In the genomic region with DNA sequence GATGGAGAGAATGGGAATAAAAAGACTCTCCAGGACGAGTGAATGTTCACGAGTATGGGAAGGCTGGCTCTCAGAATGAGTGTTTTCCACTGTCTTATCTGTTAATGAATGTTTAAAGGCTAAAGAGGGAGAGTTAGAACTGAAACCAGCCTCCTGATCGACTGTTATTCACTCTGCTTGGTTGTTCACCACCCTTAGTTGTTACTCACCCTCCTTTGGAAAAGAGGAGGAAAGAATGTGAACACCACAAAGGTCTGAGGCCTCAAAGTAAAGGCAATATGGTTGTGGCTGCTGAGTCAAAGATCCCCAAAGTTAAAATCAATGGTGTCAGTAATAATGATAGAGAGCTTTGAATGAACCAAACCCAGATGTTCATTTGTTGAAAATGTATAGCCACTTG, we compare ENCODE assay signal across 19 cellular contexts.
"Had no signal": no experiment of that assay in that cellular context is flagged by ENCODE, and none has a peak within 500 bp of the region (broad histone marks: within the 10 kb centered on the region; RNA-seq: fewer than 3 reads in every experiment).

No MANE protein-coding gene starts in this region.

- DNase-seq: activated B cell treated with CpG ODN at 0.5 μM for 24 hours; activated CD4-positive, alpha-beta T cell treated with anti-CD3 and anti-CD28 coated beads for 48 hours; activated CD8-positive, alpha-beta memory T cell treated with anti-CD3 and anti-CD28 coated beads, Interleukin-2, amount 50 U/mL, for 48 hours; activated CD8-positive, alpha-beta T cell treated with anti-CD3 and anti-CD28 coated beads, Interleukin-2, amount 10 ng/mL, durations not matched to agents 7 days and 5 days; activated gamma-delta T cell; activated T-cell treated with anti-CD3 and anti-CD28 coated beads, Interleukin-2, amount 50 U/mL, for 72 hours; amygdala; cerebellar nuclear complex; dermis blood vessel endothelial cell; endodermal cell; kidney; left ventricle myocardium superior; mesendoderm; occipital lobe; right cardiac atrium; small intestine; stimulated activated naive CD8-positive, alpha-beta T cell treated with anti-CD3 and anti-CD28 coated beads, Interleukin-15, amount 100 ng/mL, for 72 hours; T-helper 17 cell; upper lobe of right lung had no signal
